20 cellular contexts compared by ENCODE assay signal in the genomic region with DNA sequence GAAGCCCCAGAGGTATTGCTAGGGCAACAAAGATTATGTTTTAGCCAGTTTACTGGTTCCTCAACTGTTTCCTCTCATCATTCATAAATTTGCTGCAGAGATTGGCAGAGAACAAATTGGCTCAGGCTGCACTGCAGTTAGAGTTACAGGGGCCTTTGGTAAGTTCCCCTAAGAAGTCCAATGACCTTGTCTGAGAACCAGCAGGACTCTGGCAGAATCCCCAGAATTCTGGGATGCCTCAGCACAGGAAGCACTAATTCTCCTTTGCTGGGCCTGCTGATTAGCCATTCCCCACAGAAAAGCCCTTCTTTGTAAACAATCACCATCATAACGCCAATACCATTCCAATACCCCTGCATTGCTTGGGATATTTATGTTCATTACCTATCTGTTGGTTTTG.
A peak's percentile ranks its signal among the peaks of the same experiment; 100 is the strongest.
DNase-seq lines count a peak whose midpoint lies in the region; ATAC-seq and TF ChIP-seq lines count a peak whose summit lies in the region.
"Had no signal": no experiment of that assay in that cellular context is flagged by ENCODE, and none has a peak within 500 bp of the region (broad histone marks: within the 10 kb centered on the region; RNA-seq: fewer than 3 reads in every experiment).

No MANE protein-coding gene starts in this region.

- TF ChIP-seq POLR2A in adrenal gland (IDR thresholded peaks at IDR 0.05), result no peak

- peaks cover 0 to 5% (median 0%) of the 10 kb centered on the region in 11 experiments; a peak in 2 of 22 replicates for H3K9me3 ChIP-seq in BLaER1 treated with 17β-estradiol and CSF1 and Interleukin-3, amounts not matched to agents 10 nM and 100 nM (replicated peaks in 1 of 11)
- H3K9me3 ChIP-seq in adrenal gland (replicated peaks in 1 of 3), result no peaks in the 10 kb centered on the region
- H3K9me3 ChIP-seq: mucosa of descending colon had no signal

- peaks cover 0 to 15% (median 10%) of the 10 kb centered on the region in 10 experiments; a peak in 10 of 20 replicates for H3K4me1 ChIP-seq in BLaER1 treated with 17β-estradiol and CSF1 and Interleukin-3, amounts not matched to agents 10 nM and 100 nM
- H3K4me1 ChIP-seq in adrenal gland (replicated peaks in 1 of 2), result peaks cover 7 to 11% of the 10 kb centered on the region in 2 donors

- H3K9ac ChIP-seq in BLaER1 treated with 17β-estradiol and CSF1 and Interleukin-3, amounts not matched to agents 10 nM and 100 nM, result no peak overlapping the region
- H3K9ac ChIP-seq: GM23248 had no signal

- H3K36me3 ChIP-seq in BLaER1 treated with 17β-estradiol and CSF1 and Interleukin-3, amounts not matched to agents 10 nM and 100 nM, result no peaks in the 10 kb centered on the region
- H3K36me3 ChIP-seq in adrenal gland (replicated peaks in 1 of 2), result no peaks in the 10 kb centered on the region

- H3K27ac ChIP-seq in BLaER1 treated with 17β-estradiol and CSF1 and Interleukin-3, amounts not matched to agents 10 nM and 100 nM, result no peak overlapping the region
- peak overlapping the region in 1 of 5 donors; percentile 63 for H3K27ac ChIP-seq in adrenal gland
- H3K27ac ChIP-seq: GM23248, PC-9 had no signal

- H3K27me3 ChIP-seq in BLaER1 treated with 17β-estradiol and CSF1 and Interleukin-3, amounts not matched to agents 10 nM and 100 nM, result no peaks in the 10 kb centered on the region
- H3K27me3 ChIP-seq in adrenal gland, result no peaks in the 10 kb centered on the region

- H3K4me3 ChIP-seq in BLaER1 treated with 17β-estradiol and CSF1 and Interleukin-3, amounts not matched to agents 10 nM and 100 nM, result no peak overlapping the region
- H3K4me3 ChIP-seq in adrenal gland, result no peak overlapping the region
- H3K4me3 ChIP-seq: GM23248, mucosa of descending colon, PC-9 had no signal

- H4K20me1 ChIP-seq in BLaER1 treated with 17β-estradiol and CSF1 and Interleukin-3, amounts not matched to agents 10 nM and 100 nM, result no peaks in the 10 kb centered on the region

- H3K4me2 ChIP-seq in BLaER1 treated with 17β-estradiol and CSF1 and Interleukin-3, amounts not matched to agents 10 nM and 100 nM, result peak overlapping the region in 7 of 11 experiments; percentile 21 to 64 (median 42); a peak in 13 of 22 replicates
- H3K4me2 ChIP-seq: PC-9 had no signal

- ATAC-seq in left cardiac atrium (peak; percentile 78 to 89), GM21576 (IDR thresholded peaks at IDR 0.05; ENCODE audit: unreplicated experiment) (no peak)
- ATAC-seq: activated CD8-positive, alpha-beta memory T cell treated with anti-CD3 and anti-CD28 coated beads, Interleukin-2, amount 10 ng/mL, durations not matched to agents 7 days and 5 days; mucosa of descending colon; WTC11 had no signal

- intact Hi-C loops in adrenal gland (cut with DNase I), result no loop called here
- intact Hi-C loops in left cardiac atrium (cut with DNase I), result loop anchor here in 1 of 2 donors (10.0 kb wide), 1 partner anchor 133 kb away; no protein-coding TSS in a partner anchor

- no peak for TF ChIP-seq CTCF in adrenal gland (IDR thresholded peaks at IDR 0.05)

- WGBS in adrenal gland, 4 donors, result 12 to 36% (median 30%) methylated on average over 1 of the region's 1 CpG

- peak; percentile 34 to 81 (median 71) for DNase-seq in adrenal gland
- peak; percentile 22 for DNase-seq in left cardiac atrium
- DNase-seq in pons (ENCODE audit: low spot score), result peak; percentile 42
- DNase-seq in 8988T, result no peak
- no peak for DNase-seq in NCI-H128 (lab: John Stamatoyannopoulos, UW; ENCODE audit: unreplicated experiment)
- no peak for DNase-seq in NCI-H526 treated with DMSO at 0.1 percent for 48 hours (lab: John Stamatoyannopoulos, UW)
- DNase-seq: activated CD4-positive, alpha-beta T cell treated with anti-CD3 and anti-CD28 coated beads, Interleukin-2, amount 50 U/mL, for 1 hour; activated CD8-positive, alpha-beta memory T cell treated with anti-CD3 and anti-CD28 coated beads, Interleukin-2, amount 10 ng/mL, durations not matched to agents 7 days and 5 days; activated naive CD4-positive, alpha-beta T cell treated with anti-CD3 and anti-CD28 coated beads, Interleukin-2, amount 50 U/mL, for 16 hours; cerebellar nuclear complex; GM23248; IMR-90; mucosa of descending colon; NCI-H1436; PC-9; SHP77 treated with DMSO at 0.1 percent for 48 hours; stimulated activated CD8-positive, alpha-beta memory T cell treated with anti-CD3 and anti-CD28 coated beads, Interleukin-4, amount 100 ng/mL, for 48 hours had no signal

Comparison
In these comparisons a context has a peak if more than half of its experiments do, and no peak if none do; other contexts are left out.
1. DNase-seq: peak in adrenal gland (7 of 7), left cardiac atrium (single experiment) and pons (single experiment); none in 8988T (single experiment), NCI-H128 (single experiment) and NCI-H526 treated with DMSO at 0.1 percent for 48 hours (single experiment).